ENCODE assay signal across 8 cellular contexts in the genomic region with DNA sequence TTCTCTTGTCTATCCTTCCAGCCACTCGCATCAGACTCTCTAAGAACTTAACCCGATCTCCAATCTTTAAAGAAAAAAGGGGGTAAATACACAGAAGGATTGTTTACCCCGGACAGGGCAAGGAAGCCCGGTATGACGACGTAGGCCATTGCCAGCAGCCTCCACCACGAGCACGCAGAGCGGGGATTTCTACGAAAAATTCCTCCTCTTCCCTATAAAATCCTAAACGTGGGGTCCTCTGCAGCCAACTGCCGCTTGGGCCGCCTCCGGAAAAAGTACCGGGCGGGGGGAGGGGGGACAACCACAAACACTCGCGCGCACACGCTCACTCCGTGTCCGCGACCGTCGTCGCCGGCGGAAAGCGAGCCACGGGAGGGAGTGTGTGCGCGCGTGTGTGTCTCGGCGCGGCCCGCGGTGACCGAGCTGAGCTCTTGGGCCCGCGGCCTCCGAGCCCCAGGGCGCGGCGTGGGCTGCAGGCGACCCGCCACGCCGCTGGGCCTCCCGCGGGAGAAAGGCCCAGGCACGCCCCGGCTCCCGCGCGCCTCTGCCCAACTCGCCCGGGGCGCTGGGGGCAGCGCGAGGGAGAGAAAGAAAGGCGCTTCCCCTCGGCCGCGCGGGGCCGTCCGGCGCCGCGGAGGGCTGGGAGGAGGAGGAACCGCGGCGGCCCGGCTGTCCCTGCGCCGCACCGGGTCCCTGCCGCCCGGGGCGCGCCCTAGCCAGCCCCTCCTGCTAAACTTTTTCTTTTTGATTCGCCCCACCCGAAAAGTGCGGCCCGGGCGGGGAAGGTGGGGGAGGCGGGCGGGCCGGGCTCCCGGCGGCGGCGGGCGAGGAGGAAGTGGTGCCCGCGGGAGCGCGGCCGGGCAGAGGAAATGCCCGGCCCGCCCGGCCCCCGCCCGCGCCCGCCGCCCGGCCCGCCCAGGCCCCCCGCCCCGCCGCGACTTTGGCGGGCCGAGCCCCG. TPM values are rescaled to one million over a fixed set of nuclear protein-coding genes. Genes with fewer than 3 reads are reported as not detected.
DNase-seq lines count a peak whose midpoint lies in the region; ATAC-seq and TF ChIP-seq lines count a peak whose summit lies in the region.

No MANE protein-coding gene starts in this region.

- H3K27ac ChIP-seq in SJCRH30, result peak overlapping the region; percentile 66
- H3K27ac ChIP-seq in effector memory CD4-positive, alpha-beta T cell (ENCODE audit: insufficient read depth, low read length, poor library complexity, severe bottlenecking), result no peak overlapping the region
- H3K27ac ChIP-seq in lung (ENCODE audit: low read depth in 1 of 2, low read length in 1 of 2), result peak overlapping the region; percentile 98 to 100
- peak overlapping the region; percentile 73 for H3K27ac ChIP-seq in temporal lobe (ENCODE audit: low read depth, low read length)
- no peak overlapping the region for H3K27ac ChIP-seq in OCI-LY7 (ENCODE audit: low read depth, low read length, poor library complexity, severe bottlenecking)

- ATAC-seq in lung (ENCODE audit: insufficient read depth, low FRiP score), result peak; percentile 10
- no peak for ATAC-seq in HG02798 (IDR thresholded peaks at IDR 0.05; ENCODE audit: poor library complexity, unreplicated experiment)

- no peaks in the 10 kb centered on the region for H3K9me2 ChIP-seq in OCI-LY7 (ENCODE audit: insufficient read depth, low read length)

- H3K4me3 ChIP-seq in AG09309 (ENCODE audit: control insufficient read depth, low read depth, low read length) (peak overlapping the region; percentile 65), GM12875 (ENCODE audit: low read depth, low read length) (peak overlapping the region; percentile 39), SJCRH30 (peak overlapping the region; percentile 82), lung (peak overlapping the region; percentile 96), OCI-LY7 (ENCODE audit: low read depth, low read length, poor library complexity, severe bottlenecking) (no peak overlapping the region)
- H3K4me3 ChIP-seq in effector memory CD4-positive, alpha-beta T cell (ENCODE audit: insufficient read depth, low read depth, low read length, poor library complexity, severe bottlenecking), result peak overlapping the region; percentile 37

- H3K9me3 ChIP-seq in SJCRH30 (replicated peaks), result no peaks in the 10 kb centered on the region
- H3K9me3 ChIP-seq in effector memory CD4-positive, alpha-beta T cell (ENCODE audit: control insufficient read depth, low read length), result no peaks in the 10 kb centered on the region
- H3K9me3 ChIP-seq in lung (ENCODE audit: control insufficient read depth in 2 of 2, insufficient read depth in 1 of 2, low read length in 1 of 2), result no peaks in the 10 kb centered on the region
- H3K9me3 ChIP-seq in OCI-LY7 (ENCODE audit: low read length), result no peaks in the 10 kb centered on the region

- no peaks in the 10 kb centered on the region for H3K79me2 ChIP-seq in OCI-LY7 (ENCODE audit: insufficient read depth, low read depth, low read length)

- POLR2A ChIA-PET in OCI-LY7 (lab: Charles Lee), result no interaction called here

- intact Hi-C loops in OCI-LY7 (cut with micrococcal nuclease; ENCODE audit: unreplicated experiment), result loop anchor here (10.0 kb wide), 1 partner anchor 114 kb away; no protein-coding TSS in a partner anchor

- CTCF ChIA-PET in OCI-LY7 (lab: Charles Lee; ENCODE audit: unreplicated experiment), result no interaction called here

- H3K27me3 ChIP-seq in SJCRH30 (no peaks in the 10 kb centered on the region), lung (ENCODE audit: control insufficient read depth, insufficient read depth) (no peaks in the 10 kb centered on the region)
- peaks cover 26% of the 10 kb centered on the region for H3K27me3 ChIP-seq in effector memory CD4-positive, alpha-beta T cell (replicated peaks; ENCODE audit: control insufficient read depth, insufficient read depth, low read length, poor library complexity, severe bottlenecking)

- H3K4me2 ChIP-seq in OCI-LY7 (ENCODE audit: low read length), result no peak overlapping the region

- no peak for TF ChIP-seq CTCF in AG09309 (IDR thresholded peaks at IDR 0.05; ENCODE audit: control insufficient read depth, insufficient read depth, low read depth, low read length, missing control alignments)
- TF ChIP-seq CTCF in GM12875 (IDR thresholded peaks at IDR 0.05; ENCODE audit: borderline replicate concordance, insufficient read depth, low read depth, low read length), result no peak
- no peak for TF ChIP-seq CTCF in lung (IDR thresholded peaks at IDR 0.05; ENCODE audit: control extremely low read depth, extremely low read depth)
- TF ChIP-seq CTCF in OCI-LY7 (conservative IDR thresholded peaks at IDR 0.05; ENCODE audit: low read length), result no peak

- no TSS peak for BruUV-seq in OCI-LY7 (replicated peaks; lab: Mats Ljungman, UMichigan)

- no peaks in the 10 kb centered on the region; the same call in 1 of the 2 replicates for H4K20me1 ChIP-seq in OCI-LY7 (ENCODE audit: insufficient read depth, low read length)

- DNase-seq in AG09309 (ENCODE audit: low read depth) (no peak), SJCRH30 (peak; percentile 27 to 54), lung (ENCODE audit: low spot score) (peak; percentile 52), OCI-LY7 (ENCODE audit: low spot score) (no peak)
- no peak for DNase-seq in effector memory CD4-positive, alpha-beta T cell

- no peaks in the 10 kb centered on the region; the same call in 1 of the 2 replicates for H3K36me3 ChIP-seq in SJCRH30
- H3K36me3 ChIP-seq in effector memory CD4-positive, alpha-beta T cell (ENCODE audit: control insufficient read depth, insufficient read depth, low read length), result no peaks in the 10 kb centered on the region
- no peaks in the 10 kb centered on the region for H3K36me3 ChIP-seq in lung (ENCODE audit: control insufficient read depth in 2 of 2, insufficient read depth in 2 of 2, low read length in 2 of 2)
- H3K36me3 ChIP-seq in OCI-LY7 (ENCODE audit: insufficient read depth, low read length), result no peaks in the 10 kb centered on the region

- H3K4me1 ChIP-seq in SJCRH30 (peaks cover 20% of the 10 kb centered on the region), lung (ENCODE audit: control insufficient read depth in 2 of 2, insufficient read depth in 2 of 2, low read length in 2 of 2) (peaks cover 12 to 17% of the 10 kb centered on the region in 2 donors), OCI-LY7 (ENCODE audit: insufficient read depth, low read length, poor library complexity, severe bottlenecking) (no peaks in the 10 kb centered on the region)
- H3K4me1 ChIP-seq in effector memory CD4-positive, alpha-beta T cell (ENCODE audit: control insufficient read depth, insufficient read depth, low read length, poor library complexity, severe bottlenecking), result peaks cover 11% of the 10 kb centered on the region

- no peak overlapping the region for H2AFZ ChIP-seq in OCI-LY7 (ENCODE audit: low read length)

- 0% methylated on average over 71 to 117 of the region's 117 CpGs for WGBS in lung, 2 donors

RNA-seq across cellular contexts. Expression of gene CTBP2, which starts 1.6 kb away (rescaled TPM):
- 67.8 and 69.0 TPM in 2 replicates for total RNA-seq in SJCRH30 (2014; rRNA removed; shearing (Covaris generic))
- total RNA-seq in lung, result 10 to 100 TPM; 74.9 to 80.6 TPM
- polyA plus RNA-seq in lung, result 10 to 100 TPM; 19.2 to 51.6 TPM
- total RNA-seq in temporal lobe, result 36.4 TPM
- not detected in 2 replicates for total RNA-seq in OCI-LY7 (2014; rRNA removed; shearing (Covaris generic))
- total RNA-seq in OCI-LY7 (2022), result not detected in 2 replicates

Comparison
In these comparisons a context has a peak if more than half of its experiments do, and no peak if none do; other contexts are left out.
1. DNase-seq: peak in SJCRH30 (2 of 2) and lung (single experiment); none in AG09309 (single experiment), effector memory CD4-positive, alpha-beta T cell (0 of 3) and OCI-LY7 (single experiment).
2. H3K27ac ChIP-seq: peak in SJCRH30 (single experiment), lung (2 of 2) and temporal lobe (single experiment); none in effector memory CD4-positive, alpha-beta T cell (single experiment) and OCI-LY7 (single experiment).
3. RNA of gene CTBP2, which starts 1.6 kb away (total RNA-seq): 74.9 to 80.6 TPM in lung, 67.8 to 69.0 TPM in SJCRH30 and 36.4 TPM in temporal lobe (single experiment); not detected in OCI-LY7; every median in the first group is over 10 times any median in the second.